In genomic region chr14:36320210-36321003, GRCh38 we compare ENCODE assay signal across 8 cellular contexts. TPM values are rescaled to one million over a fixed set of nuclear protein-coding genes. Genes with fewer than 3 reads are reported as not detected.
DNase-seq lines count a peak whose midpoint lies in the region; ATAC-seq and TF ChIP-seq lines count a peak whose summit lies in the region.

MBIP (minus strand) TSS chr14:36320637; CDS start chr14:36320588, 49 bp downstream.

- POLR2A ChIA-PET in BJ (lab: Charles Lee), result interaction anchor here (0.5 to 1.0 kb wide), 2 partner anchors 26 to 305 kb away, joined by 3 to 15 read pairs; no protein-coding TSS in a partner anchor

- H3K4me3 ChIP-seq in BJ (ENCODE audit: low read depth, low read length), result peak within 1 kb of the TSS; percentile 83
- peak within 1 kb of the TSS; percentile 58 to 64 for H3K4me3 ChIP-seq in left lung

- H3K36me3 ChIP-seq in BJ (ENCODE audit: control insufficient read depth, insufficient read depth, low read length), result no peaks in the 10 kb centered on the region
- no peaks in the 10 kb centered on the region for H3K36me3 ChIP-seq in left lung

- CTCF ChIA-PET in BJ (lab: Yijun Ruan, JAX), result interaction anchor here (0.8 to 2.0 kb wide), 3 partner anchors 53 to 251 kb away, joined by 3 to 7 read pairs (median 6); no protein-coding TSS in a partner anchor

- H3K4me3 Mint-ChIP-seq in dendritic cell treated with granulocyte-macrophage colony-stimulating factor and Interleukin-4, amounts not matched to agents 40 ng/mL and 50 ng/mL, for 4 days, result peak within 1 kb of the TSS; percentile 91

- intact Hi-C loops in dendritic cell treated with granulocyte-macrophage colony-stimulating factor and Interleukin-4, amounts not matched to agents 40 ng/mL and 50 ng/mL, for 4 days (cut with micrococcal nuclease), result loop anchor here (1.0 to 5.0 kb wide), 2 partner anchors 54 to 493 kb away; partner anchors contain the start of gene BRMS1L
- intact Hi-C loops in left lung (cut with DNase I), result no loop called here

- DNase-seq in BJ (ENCODE audit: low read depth) (peak; percentile 69), NCI-H748 (lab: John Stamatoyannopoulos, UW; ENCODE audit: unreplicated experiment) (peak; percentile 99), left lung (peak; percentile 84 to 92)
- DNase-seq in activated CD4-positive, alpha-beta T cell treated with anti-CD3 and anti-CD28 coated beads, Interleukin-2, amount 50 U/mL, for 1 hour, result peak; percentile 90
- DNase-seq in stimulated activated CD4-positive, alpha-beta T cell treated with anti-CD3 and anti-CD28 coated beads, Interleukin-2, amount 100 ng/mL, for 48 hours, result peak; percentile 83 to 87

- TF ChIP-seq CTCF in BJ (IDR thresholded peaks at IDR 0.05; ENCODE audit: insufficient read depth, low read depth, low read length), result no peak
- no peak for TF ChIP-seq CTCF in left lung (IDR thresholded peaks at IDR 0.05)

- H3K27ac ChIP-seq in left lung, result peak within 1 kb of the TSS; percentile 72 to 93

- H3K4me1 ChIP-seq in left lung, result peaks cover 0 to 20% of the 10 kb centered on the region in 2 donors

- peaks cover 14% of the 10 kb centered on the region for H3K4me1 Mint-ChIP-seq in dendritic cell treated with granulocyte-macrophage colony-stimulating factor and Interleukin-4, amounts not matched to agents 40 ng/mL and 50 ng/mL, for 4 days (ENCODE audit: low read depth)

- H3K36me3 Mint-ChIP-seq in dendritic cell treated with granulocyte-macrophage colony-stimulating factor and Interleukin-4, amounts not matched to agents 40 ng/mL and 50 ng/mL, for 4 days (ENCODE audit: low read depth), result peaks cover 12% of the 10 kb centered on the region

- 0 out of 2 replicates have a peak, but pooled peaks cover 3% of the 10 kb centered on the region for H3K27me3 ChIP-seq in BJ (ENCODE audit: control insufficient read depth, insufficient read depth, low read length)
- peaks cover 0 to 4% of the 10 kb centered on the region in 2 donors for H3K27me3 ChIP-seq in left lung

- H3K27ac Mint-ChIP-seq in dendritic cell treated with granulocyte-macrophage colony-stimulating factor and Interleukin-4, amounts not matched to agents 40 ng/mL and 50 ng/mL, for 4 days, result peak within 1 kb of the TSS; percentile 92

- H3K27me3 Mint-ChIP-seq in dendritic cell treated with granulocyte-macrophage colony-stimulating factor and Interleukin-4, amounts not matched to agents 40 ng/mL and 50 ng/mL, for 4 days, result peaks cover 17% of the 10 kb centered on the region

- H3K9me3 ChIP-seq in left lung, result no peaks in the 10 kb centered on the region

- H3K9me3 Mint-ChIP-seq in dendritic cell treated with granulocyte-macrophage colony-stimulating factor and Interleukin-4, amounts not matched to agents 40 ng/mL and 50 ng/mL, for 4 days, result peaks cover 6% of the 10 kb centered on the region

- ATAC-seq in GM19351 (IDR thresholded peaks at IDR 0.05; ENCODE audit: unreplicated experiment), result peak; percentile 95
- ATAC-seq in HG03521 (IDR thresholded peaks at IDR 0.05; ENCODE audit: unreplicated experiment), result peak; percentile 98
- ATAC-seq in left lung, result peak; percentile 93

RNA-seq across cellular contexts. Expression of gene MBIP, which starts in this region (rescaled TPM):
- 10.7 and 20.8 TPM in 2 replicates for polyA plus RNA-seq in BJ (2011; rRNA removed)
- polyA minus RNA-seq in BJ (2011; rRNA and poly(A)+ RNA removed), result 8.0 and 12.4 TPM in 2 replicates
- total RNA-seq in left lung, result 100 to 1,000 TPM in 1 of 2 donors, 10 to 100 TPM in 1; 85.1 to 140 TPM

Comparison
In these comparisons a context has a peak if more than half of its experiments do, and no peak if none do; other contexts are left out.
1. Peak in every context shown above with its lines: DNase-seq, ATAC-seq, H3K4me3 ChIP-seq and H3K27ac ChIP-seq.